In genomic region chr5:50958852-50959457, GRCh38 we compare ENCODE assay signal across 9 cellular contexts.
A peak's percentile ranks its signal among the peaks of the same experiment; 100 is the strongest.
DNase-seq lines count a peak whose midpoint lies in the region; ATAC-seq and TF ChIP-seq lines count a peak whose summit lies in the region.
"Had no signal": no experiment of that assay in that cellular context is flagged by ENCODE, and none has a peak within 500 bp of the region (broad histone marks: within the 10 kb centered on the region; RNA-seq: fewer than 3 reads in every experiment).

No MANE protein-coding gene starts in this region.

- H3K4me1 ChIP-seq in Loucy (ENCODE audit: insufficient read depth, low read length, poor library complexity, severe bottlenecking), result peaks cover 4% of the 10 kb centered on the region
- H3K4me1 ChIP-seq in hepatocyte (ENCODE audit: insufficient read depth), result peaks cover 2% of the 10 kb centered on the region
- H3K4me1 ChIP-seq in transverse colon, result peaks cover 0 to 13% (median 10%) of the 10 kb centered on the region in 4 donors

- H3K9me3 ChIP-seq in Loucy (ENCODE audit: insufficient read depth, low read depth, low read length) (no peaks in the 10 kb centered on the region), hepatocyte (ENCODE audit: low read depth) (no peaks in the 10 kb centered on the region), transverse colon (no peaks in the 10 kb centered on the region)

- no peak for DNase-seq in AG09309 (ENCODE audit: low read depth)
- DNase-seq in SW480 (ENCODE audit: low spot score), result peak; percentile 44
- peak; percentile 74 for DNase-seq in hepatocyte (ENCODE audit: low spot score)
- DNase-seq in transverse colon, result no peak
- no peak for DNase-seq in cerebellar nuclear complex (lab: John Stamatoyannopoulos, UW)
- DNase-seq in stimulated activated naive CD8-positive, alpha-beta T cell treated with anti-CD3 and anti-CD28 coated beads, Interleukin-15, amount 100 ng/mL, for 72 hours, result no peak

- H3K27me3 ChIP-seq in Loucy (ENCODE audit: insufficient read depth, low read length, poor library complexity, severe bottlenecking) (no peaks in the 10 kb centered on the region), hepatocyte (peaks cover under 1% of the 10 kb centered on the region), transverse colon (peaks cover 37% of the 10 kb centered on the region)

- H3K4me2 ChIP-seq in Loucy (ENCODE audit: low read depth, low read length, poor library complexity, severe bottlenecking) (no peak overlapping the region), hepatocyte (no peak overlapping the region)

- H3K79me2 ChIP-seq in Loucy (ENCODE audit: insufficient read depth, low read length) (no peaks in the 10 kb centered on the region), hepatocyte (no peaks in the 10 kb centered on the region)

- no peaks in the 10 kb centered on the region for H4K20me1 ChIP-seq in Loucy (ENCODE audit: insufficient read depth, low read length, poor library complexity, severe bottlenecking)
- no peaks in the 10 kb centered on the region for H4K20me1 ChIP-seq in hepatocyte (ENCODE audit: insufficient read depth, poor library complexity, severe bottlenecking)

- H3K36me3 ChIP-seq in Loucy (ENCODE audit: insufficient read depth, low read length) (no peaks in the 10 kb centered on the region), hepatocyte (replicated peaks; ENCODE audit: insufficient read depth, low read depth) (no peaks in the 10 kb centered on the region), transverse colon (no peaks in the 10 kb centered on the region)

- H3K9ac ChIP-seq in Loucy (ENCODE audit: low read depth, low read length, poor library complexity, severe bottlenecking), result no peak overlapping the region

- H3K9me2 ChIP-seq in Loucy (replicated peaks; ENCODE audit: low read depth, low read length), result no peaks in the 10 kb centered on the region
- H3K9me2 ChIP-seq in hepatocyte (replicated peaks; ENCODE audit: insufficient read depth), result no peaks in the 10 kb centered on the region

- H3K27ac Mint-ChIP-seq in stimulated activated naive CD8-positive, alpha-beta T cell treated with anti-CD3 and anti-CD28 coated beads, Interleukin-15, amount 100 ng/mL, for 72 hours, result no peak overlapping the region

- no peak for TF ChIP-seq POLR2A in transverse colon (IDR thresholded peaks at IDR 0.05)

- intact Hi-C loops in transverse colon (cut with DNase I; ENCODE audit: low total_unique reads), result no loop called here

- H2AFZ ChIP-seq in Loucy (ENCODE audit: low read length) (no peak overlapping the region), hepatocyte (no peak overlapping the region)

- TF ChIP-seq CTCF in AG09309 (IDR thresholded peaks at IDR 0.05; ENCODE audit: control insufficient read depth, insufficient read depth, low read depth, low read length, missing control alignments) (peak; percentile 60), GM12873 (IDR thresholded peaks at IDR 0.05; ENCODE audit: insufficient read depth, low read depth, low read length, missing control alignments) (peak; percentile 52), Loucy (conservative IDR thresholded peaks at IDR 0.05; ENCODE audit: low read length) (peak; percentile 80), hepatocyte (IDR thresholded peaks at IDR 0.05; ENCODE audit: poor library complexity) (peak; percentile 74), transverse colon (IDR thresholded peaks at IDR 0.05) (peak; percentile 39 to 53 (median 42))

- no peak for TF ChIP-seq EP300 in transverse colon (IDR thresholded peaks at IDR 0.05; ENCODE audit: low read depth)

- in situ Hi-C loops in transverse colon (cut with MboI; ENCODE audit: low pct_ligation_motif_present in 1 of 4, low pct_unique_long_range_greater_than_20kb in 1 of 4, low sequenced_read_pairs in 3 of 4), result loop anchor here (10.0 to 25.0 kb wide), 3 partner anchors 1046 to 1703 kb away; no protein-coding TSS in a partner anchor

- H3K9me3 Mint-ChIP-seq in stimulated activated naive CD8-positive, alpha-beta T cell treated with anti-CD3 and anti-CD28 coated beads, Interleukin-15, amount 100 ng/mL, for 72 hours, result no peaks in the 10 kb centered on the region

- H3K4me3 ChIP-seq in AG09309 (ENCODE audit: control insufficient read depth, low read depth, low read length), result no peak overlapping the region
- no peak overlapping the region for H3K4me3 ChIP-seq in Loucy (ENCODE audit: low read length, poor library complexity, severe bottlenecking)
- H3K4me3 ChIP-seq in hepatocyte, result no peak overlapping the region
- no peak overlapping the region for H3K4me3 ChIP-seq in transverse colon

- 53% methylated on average over 5 of the region's 5 CpGs for WGBS in hepatocyte (ENCODE audit: low lambda C conversion rate, missing lambda C conversion rate)
- WGBS in transverse colon (ENCODE audit: low coverage in 1 of 2), 2 donors, result 17 to 23% methylated on average over 5 of the region's 5 CpGs

- H3K4me3 Mint-ChIP-seq in stimulated activated naive CD8-positive, alpha-beta T cell treated with anti-CD3 and anti-CD28 coated beads, Interleukin-15, amount 100 ng/mL, for 72 hours, result no peak overlapping the region

- H3F3A ChIP-seq in Loucy (ENCODE audit: low read depth), result no peaks in the 10 kb centered on the region

- H3K27ac ChIP-seq in hepatocyte (no peak overlapping the region), transverse colon (no peak overlapping the region)
- H3K27ac ChIP-seq: epithelial cell of prostate had no signal

- H3K27me3 Mint-ChIP-seq in stimulated activated naive CD8-positive, alpha-beta T cell treated with anti-CD3 and anti-CD28 coated beads, Interleukin-15, amount 100 ng/mL, for 72 hours, result peaks cover 49% of the 10 kb centered on the region

- ATAC-seq in stimulated activated naive CD8-positive, alpha-beta T cell treated with anti-CD3 and anti-CD28 coated beads, Interleukin-15, amount 100 ng/mL, for 72 hours, result no peak

- peaks cover 13% of the 10 kb centered on the region for H3K4me1 Mint-ChIP-seq in stimulated activated naive CD8-positive, alpha-beta T cell treated with anti-CD3 and anti-CD28 coated beads, Interleukin-15, amount 100 ng/mL, for 72 hours

Comparison
In these comparisons a context has a peak if more than half of its experiments do, and no peak if none do; other contexts are left out.
1. DNase-seq: peak in SW480 (single experiment) and hepatocyte (single experiment); none in AG09309 (single experiment), transverse colon (single experiment), cerebellar nuclear complex (0 of 2) and stimulated activated naive CD8-positive, alpha-beta T cell treated with anti-CD3 and anti-CD28 coated beads, Interleukin-15, amount 100 ng/mL, for 72 hours (0 of 2).
2. Peak in every context shown above with its lines, with median percentiles within 50 percentile points of each other: CTCF ChIP-seq.